Comparison of ENCODE assay signal across 3 cellular contexts in the genomic region with DNA sequence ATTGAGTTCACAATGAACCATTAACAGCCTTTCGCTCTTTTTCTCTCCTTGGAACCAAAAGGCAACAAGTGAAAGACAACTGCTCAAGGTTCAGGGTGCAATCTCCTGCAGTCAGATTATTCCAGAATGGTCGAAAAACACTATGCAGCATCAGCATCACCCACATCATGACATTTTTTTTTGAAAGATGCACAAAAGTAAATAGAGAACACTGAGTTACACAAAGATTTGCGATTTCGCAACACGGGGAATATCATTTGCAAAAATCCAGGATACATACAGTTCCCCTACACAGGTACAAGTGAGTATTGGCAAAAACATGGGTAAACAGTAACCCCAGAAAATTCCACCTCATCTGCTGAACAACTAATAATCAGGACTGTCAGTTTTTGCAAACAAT.
TF ChIP-seq lines count a peak whose summit lies in the region.

No MANE protein-coding gene starts in this region.

TF ChIP-seq in A549, 52 proteins besides CTCF, POLR2A, EP300 and RAD21:
- peak; percentile 50 to 60; a peak in 3 of 4 replicates for TF ChIP-seq CEBPB (IDR thresholded peaks at IDR 0.05)
- TF ChIP-seq CBX8 (IDR thresholded peaks at IDR 0.05), result no peak

TF ChIP-seq in IMR-90, 13 proteins besides CTCF, POLR2A, EP300 and RAD21:
- TF ChIP-seq MAFK (IDR thresholded peaks at IDR 0.05; ENCODE audit: low read depth, low read length), result no peak
- peak; percentile 83 for TF ChIP-seq CEBPB (IDR thresholded peaks at IDR 0.05; ENCODE audit: low read depth, low read length)
- no peak for TF ChIP-seq CHD1 (IDR thresholded peaks at IDR 0.05; ENCODE audit: low read depth, low read length)
- no peak for TF ChIP-seq SMC3 (IDR thresholded peaks at IDR 0.05; ENCODE audit: low read depth, low read length)
- no peak for TF ChIP-seq USF2 (IDR thresholded peaks at IDR 0.05; ENCODE audit: low read depth, low read length)

TF ChIP-seq in K562, 482 proteins besides CTCF, POLR2A, EP300 and RAD21:
- no peak for TF ChIP-seq CEBPG (CRISPR knock-in tag; IDR thresholded peaks at IDR 0.05)
- peak in 1 of 2 experiments; percentile 23; a peak in 1 of 4 replicates for TF ChIP-seq CEBPG (tag; conservative IDR thresholded peaks at IDR 0.05 in 1 of 2, IDR thresholded peaks at IDR 0.05 in 1 of 2)
- peak; percentile 62 for TF ChIP-seq CEBPB (tag; IDR thresholded peaks at IDR 0.05)
- no peak for TF ChIP-seq ZNF274 (IDR thresholded peaks at IDR 0.05; ENCODE audit: borderline replicate concordance, low read depth, low read length)
